Comparison of ENCODE assay signal across 19 cellular contexts in the genomic region with DNA sequence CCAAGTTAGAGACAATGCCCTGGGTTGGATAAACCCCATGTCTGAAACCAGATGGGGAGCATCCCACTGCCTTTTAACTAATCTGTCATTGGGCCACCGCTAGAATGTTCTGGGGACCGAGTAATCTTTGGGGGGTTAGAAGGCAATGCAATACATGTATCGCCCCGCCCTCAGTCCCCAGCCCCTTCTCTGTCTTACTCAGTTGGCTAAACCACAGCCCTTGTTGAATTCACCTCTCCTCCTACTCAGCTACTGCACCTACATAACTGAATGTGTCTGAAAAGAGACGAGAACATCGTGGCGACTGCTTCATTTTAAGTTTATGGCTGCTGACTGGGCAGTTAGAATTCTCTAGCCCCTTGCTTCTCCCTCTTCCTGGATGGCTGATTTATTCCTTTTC. TPM values are rescaled to one million over a fixed set of nuclear protein-coding genes. Genes with fewer than 3 reads are reported as not detected.
DNase-seq lines count a peak whose midpoint lies in the region; ATAC-seq lines count a peak whose summit lies in the region.
"Had no signal": no experiment of that assay in that cellular context is flagged by ENCODE, and none has a peak within 500 bp of the region (broad histone marks: within the 10 kb centered on the region; RNA-seq: fewer than 3 reads in every experiment).

No MANE protein-coding gene starts in this region.

- peaks cover 51% of the 10 kb centered on the region for H3K4me1 Mint-ChIP-seq in activated T-cell treated with anti-CD3 and anti-CD28 coated beads, Interleukin-2, amount 50 U/mL, for 4 hours (ENCODE audit: low read depth)
- peaks cover 49% of the 10 kb centered on the region for H3K4me1 Mint-ChIP-seq in T-helper 17 cell
- H3K4me1 Mint-ChIP-seq in stimulated activated effector memory CD8-positive, alpha-beta T cell treated with anti-CD3 and anti-CD28 coated beads, Interleukin-12 subunit alpha, Interleukin-12 subunit beta, amount 100 ng/mL, for 72 hours, result peaks cover 57% of the 10 kb centered on the region

- H3K9me3 Mint-ChIP-seq in activated T-cell treated with anti-CD3 and anti-CD28 coated beads, Interleukin-2, amount 50 U/mL, for 4 hours, result no peaks in the 10 kb centered on the region
- H3K9me3 Mint-ChIP-seq in stimulated activated effector memory CD8-positive, alpha-beta T cell treated with anti-CD3 and anti-CD28 coated beads, Interleukin-12 subunit alpha, Interleukin-12 subunit beta, amount 100 ng/mL, for 72 hours, result no peaks in the 10 kb centered on the region

- DNase-seq in activated CD4-positive, CD25-positive, alpha-beta regulatory T cell treated with anti-CD3 and anti-CD28 coated beads, Interleukin-2, amount 50 U/mL, for 72 hours, result no peak
- DNase-seq in activated T-cell treated with anti-CD3 and anti-CD28 coated beads, Interleukin-2, amount 50 U/mL, for 4 hours, result no peak
- DNase-seq in activated T-cell treated with anti-CD3 and anti-CD28 coated beads, Interleukin-2, amount 50 U/mL, for 48 hours, result no peak
- no peak for DNase-seq in T-helper 17 cell
- DNase-seq in stimulated activated effector memory CD8-positive, alpha-beta T cell treated with anti-CD3 and anti-CD28 coated beads, Interleukin-12 subunit alpha, Interleukin-12 subunit beta, amount 100 ng/mL, for 72 hours (ENCODE audit: low spot score in 2 of 2), result no peak
- no peak for DNase-seq in HuH-7 (ENCODE audit: low spot score)
- DNase-seq: AML-193; CD4-positive, alpha-beta memory T cell; DMS153; GDM1; HCEC 1CT; IMR-90 had no signal

- H3K27me3 Mint-ChIP-seq in activated T-cell treated with anti-CD3 and anti-CD28 coated beads, Interleukin-2, amount 50 U/mL, for 4 hours (ENCODE audit: low read depth), result no peaks in the 10 kb centered on the region
- H3K27me3 Mint-ChIP-seq in T-helper 17 cell, result no peaks in the 10 kb centered on the region
- H3K27me3 Mint-ChIP-seq: CD4-positive, alpha-beta memory T cell had no signal

- H3K27ac Mint-ChIP-seq in T-helper 17 cell, result peak overlapping the region; percentile 32
- no peak overlapping the region for H3K27ac Mint-ChIP-seq in stimulated activated effector memory CD8-positive, alpha-beta T cell treated with anti-CD3 and anti-CD28 coated beads, Interleukin-12 subunit alpha, Interleukin-12 subunit beta, amount 100 ng/mL, for 72 hours

- H3K4me3 Mint-ChIP-seq in activated T-cell treated with anti-CD3 and anti-CD28 coated beads, Interleukin-2, amount 50 U/mL, for 4 hours, result no peak overlapping the region
- H3K4me3 Mint-ChIP-seq in T-helper 17 cell, result no peak overlapping the region
- peak overlapping the region; percentile 23 for H3K4me3 Mint-ChIP-seq in stimulated activated effector memory CD8-positive, alpha-beta T cell treated with anti-CD3 and anti-CD28 coated beads, Interleukin-12 subunit alpha, Interleukin-12 subunit beta, amount 100 ng/mL, for 72 hours
- H3K4me3 Mint-ChIP-seq: CD14-positive monocyte; CD4-positive, alpha-beta memory T cell had no signal

- ATAC-seq in activated CD4-positive, CD25-positive, alpha-beta regulatory T cell treated with anti-CD3 and anti-CD28 coated beads, Interleukin-2, amount 50 U/mL, for 24 hours, result peak; percentile 58 to 70
- peak; percentile 33 to 46 for ATAC-seq in activated T-cell treated with anti-CD3 and anti-CD28 coated beads, Interleukin-2, amount 50 U/mL, for 4 hours
- ATAC-seq in T-helper 17 cell (no peak), HG02571 (IDR thresholded peaks at IDR 0.05; ENCODE audit: unreplicated experiment) (no peak)
- peak; percentile 73 for ATAC-seq in stimulated activated effector memory CD8-positive, alpha-beta T cell treated with anti-CD3 and anti-CD28 coated beads, Interleukin-12 subunit alpha, Interleukin-12 subunit beta, amount 100 ng/mL, for 72 hours
- ATAC-seq: A549 had no signal

- H3K36me3 Mint-ChIP-seq in activated T-cell treated with anti-CD3 and anti-CD28 coated beads, Interleukin-2, amount 50 U/mL, for 4 hours (ENCODE audit: insufficient read depth), result no peaks in the 10 kb centered on the region
- H3K36me3 Mint-ChIP-seq in T-helper 17 cell (ENCODE audit: low read depth), result peaks cover 9% of the 10 kb centered on the region
- H3K36me3 Mint-ChIP-seq in stimulated activated effector memory CD8-positive, alpha-beta T cell treated with anti-CD3 and anti-CD28 coated beads, Interleukin-12 subunit alpha, Interleukin-12 subunit beta, amount 100 ng/mL, for 72 hours, result peaks cover 16% of the 10 kb centered on the region
- H3K36me3 Mint-ChIP-seq: CD14-positive monocyte had no signal

- H3K9me3 ChIP-seq in T-helper 17 cell (ENCODE audit: control insufficient read depth, low read length, poor library complexity, severe bottlenecking), result no peaks in the 10 kb centered on the region
- H3K9me3 ChIP-seq: A549 had no signal

RNA-seq across cellular contexts. Expression of a gene that starts 15.1 kb away (rescaled TPM):
- total RNA-seq in activated T-cell treated with anti-CD3 and anti-CD28 coated beads, Interleukin-2, amount 50 U/mL, for 4 hours, result 1 to 10 TPM; 1.7 to 8.8 (median 5.1) TPM
- 10 to 100 TPM; 57.4 to 60.5 TPM for total RNA-seq in T-helper 17 cell
- total RNA-seq: Daoy, H1, IMR-90 had no signal

RNA-seq across cellular contexts. Expression of a gene that starts 50.0 kb away (rescaled TPM):
- not detected for total RNA-seq in activated T-cell treated with anti-CD3 and anti-CD28 coated beads, Interleukin-2, amount 50 U/mL, for 4 hours
- total RNA-seq in T-helper 17 cell, result not detected
- total RNA-seq: CD4-positive, alpha-beta memory T cell; Daoy; H1; HT1080; IMR-90 had no signal

Comparison
In these comparisons a context has a peak if more than half of its experiments do, and no peak if none do; other contexts are left out.
1. ATAC-seq: peak in activated CD4-positive, CD25-positive, alpha-beta regulatory T cell treated with anti-CD3 and anti-CD28 coated beads, Interleukin-2, amount 50 U/mL, for 24 hours (2 of 2), activated T-cell treated with anti-CD3 and anti-CD28 coated beads, Interleukin-2, amount 50 U/mL, for 4 hours (2 of 2) and stimulated activated effector memory CD8-positive, alpha-beta T cell treated with anti-CD3 and anti-CD28 coated beads, Interleukin-12 subunit alpha, Interleukin-12 subunit beta, amount 100 ng/mL, for 72 hours (single experiment); none in T-helper 17 cell (single experiment) and HG02571 (single experiment).
2. RNA of a gene that starts 15.1 kb away (total RNA-seq): 57.4 to 60.5 TPM in T-helper 17 cell; 1.7 to 8.8 TPM in activated T-cell treated with anti-CD3 and anti-CD28 coated beads, Interleukin-2, amount 50 U/mL, for 4 hours; every median in the first group is over 4 times any median in the second.